ENCODE assay signal across 1 cellular context in genomic region chr18:79952457-79952995, GRCh38.
TF ChIP-seq lines count a peak whose summit lies in the region.

No MANE protein-coding gene starts in this region.

TF ChIP-seq in GM12878, 131 proteins besides CTCF, POLR2A, EP300 and RAD21:
- TF ChIP-seq NR2C2 (IDR thresholded peaks at IDR 0.05; ENCODE audit: borderline replicate concordance, control insufficient read depth, insufficient read length, low read depth) (no peak), PAX8 (IDR thresholded peaks at IDR 0.05) (no peak), BRCA1 (IDR thresholded peaks at IDR 0.05; ENCODE audit: low read depth, low read length) (no peak), ESRRA (IDR thresholded peaks at IDR 0.05; ENCODE audit: low read length) (no peak), IKZF2 (IDR thresholded peaks at IDR 0.05) (no peak), MTA3 (IDR thresholded peaks at IDR 0.05; ENCODE audit: borderline replicate concordance, low read length) (no peak), LARP7 (IDR thresholded peaks at IDR 0.05) (no peak), JUND (IDR thresholded peaks at IDR 0.05; ENCODE audit: low read depth, low read length) (no peak), STAT1 (conservative IDR thresholded peaks at IDR 0.05) (no peak), E2F4 (IDR thresholded peaks at IDR 0.05; ENCODE audit: low read depth, low read length) (no peak), BCLAF1 (IDR thresholded peaks at IDR 0.05) (no peak), KLF5 (IDR thresholded peaks at IDR 0.05; ENCODE audit: partially characterized antibody) (no peak)
